Comparison of ENCODE assay signal across 10 cellular contexts in the genomic region with DNA sequence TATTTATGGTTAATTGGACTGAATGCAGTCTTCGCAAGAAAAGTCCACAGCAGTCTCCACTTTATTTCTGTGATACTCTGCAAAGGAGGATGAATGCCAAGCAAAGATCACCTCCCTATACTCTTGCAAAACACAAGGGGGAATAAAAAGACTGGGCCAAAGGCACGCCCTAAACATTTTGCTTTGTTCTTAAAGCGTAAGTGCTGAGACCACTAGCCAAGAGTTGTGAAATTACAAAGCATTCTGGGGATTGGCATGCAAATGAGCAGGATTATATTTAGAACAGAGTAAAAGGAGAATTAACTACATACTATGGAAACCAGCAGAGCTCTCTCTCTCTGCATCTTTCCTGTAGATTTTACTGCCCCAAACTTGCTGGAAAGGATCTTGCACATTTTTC. TPM values are rescaled to one million over a fixed set of nuclear protein-coding genes. Genes with fewer than 3 reads are reported as not detected.
DNase-seq lines count a peak whose midpoint lies in the region; ATAC-seq, FAIRE-seq and TF ChIP-seq lines count a peak whose summit lies in the region.
"Had no signal": no experiment of that assay in that cellular context is flagged by ENCODE, and none has a peak within 500 bp of the region (broad histone marks: within the 10 kb centered on the region; RNA-seq: fewer than 3 reads in every experiment).

No MANE protein-coding gene starts in this region.

- peak; percentile 56 for ATAC-seq in GM21367 (IDR thresholded peaks at IDR 0.05; ENCODE audit: unreplicated experiment)
- ATAC-seq in GM19463 (IDR thresholded peaks at IDR 0.05; ENCODE audit: unreplicated experiment), result no peak

- peak overlapping the region; percentile 13 for H3K27ac ChIP-seq in A673 (ENCODE audit: low read depth, low read length, poor library complexity, severe bottlenecking)
- no peak overlapping the region for H3K27ac ChIP-seq in OCI-LY7 (ENCODE audit: low read depth, low read length, poor library complexity, severe bottlenecking)
- H3K27ac ChIP-seq in kidney (ENCODE audit: low read depth in 2 of 2, low read length in 2 of 2), result no peak overlapping the region

- peak overlapping the region; percentile 29; the same call in 1 of the 2 replicates for H2AFZ ChIP-seq in OCI-LY7 (ENCODE audit: low read length)

- H3K4me1 ChIP-seq in A673 (ENCODE audit: insufficient read depth, low read length, poor library complexity, severe bottlenecking) (peaks cover 20% of the 10 kb centered on the region), OCI-LY7 (ENCODE audit: insufficient read depth, low read length, poor library complexity, severe bottlenecking) (peaks cover 16% of the 10 kb centered on the region), iPS-15b (ENCODE audit: control insufficient read depth, insufficient read depth, low read length) (peaks cover 20% of the 10 kb centered on the region), kidney (ENCODE audit: control insufficient read depth in 1 of 2, insufficient read depth in 1 of 2, low read depth in 1 of 2, low read length in 2 of 2) (peaks cover 0 to 5% of the 10 kb centered on the region in 2 donors)

- H3K79me2 ChIP-seq in OCI-LY7 (ENCODE audit: insufficient read depth, low read depth, low read length), result no peaks in the 10 kb centered on the region

- no peak for TF ChIP-seq CTCF in A673 (conservative IDR thresholded peaks at IDR 0.05; ENCODE audit: low read depth, low read length)
- TF ChIP-seq CTCF in OCI-LY7 (conservative IDR thresholded peaks at IDR 0.05; ENCODE audit: low read length), result no peak
- no peak for TF ChIP-seq CTCF in kidney (IDR thresholded peaks at IDR 0.05; ENCODE audit: borderline replicate concordance, extremely low read depth, insufficient read depth)

- CTCF ChIA-PET in A673 (lab: Charles Lee), result interaction anchor here (2.5 kb wide), 1 partner anchor 121 kb away, joined by 7 read pairs; no protein-coding TSS in a partner anchor
- CTCF ChIA-PET in OCI-LY7 (lab: Charles Lee; ENCODE audit: unreplicated experiment), result no interaction called here

- H4K20me1 ChIP-seq in OCI-LY7 (ENCODE audit: insufficient read depth, low read length), result no peaks in the 10 kb centered on the region

- H3K9ac ChIP-seq in iPS-15b (ENCODE audit: low read depth, low read length), result no peak overlapping the region
- no peak overlapping the region for H3K9ac ChIP-seq in kidney (ENCODE audit: low read length in 2 of 2)

- no peaks in the 10 kb centered on the region for H3K27me3 ChIP-seq in A673 (replicated peaks; ENCODE audit: insufficient read depth, low read depth, low read length, poor library complexity)
- H3K27me3 ChIP-seq in iPS-15b (ENCODE audit: control insufficient read depth, insufficient read depth, low read length), result no peaks in the 10 kb centered on the region

- FAIRE-seq in kidney (lab: Jason Lieb, UNC), result no peak

- BruUV-seq in A673 (replicated peaks; lab: Mats Ljungman, UMichigan) (no TSS peak), OCI-LY7 (replicated peaks; lab: Mats Ljungman, UMichigan) (no TSS peak)

- H3K9me2 ChIP-seq in OCI-LY7 (ENCODE audit: insufficient read depth, low read length), result no peaks in the 10 kb centered on the region

- H3K4me3 ChIP-seq in A673 (ENCODE audit: low read depth, low read length, poor library complexity, severe bottlenecking) (peak overlapping the region; percentile 34), OCI-LY7 (ENCODE audit: low read depth, low read length, poor library complexity, severe bottlenecking) (no peak overlapping the region), iPS-15b (ENCODE audit: low read depth, low read length) (peak overlapping the region; percentile 89), kidney (ENCODE audit: low read length in 2 of 2) (no peak overlapping the region)

- H3K4me2 ChIP-seq in OCI-LY7 (ENCODE audit: low read length), result peak overlapping the region; percentile 17; the same call in 1 of the 2 replicates

- H3K36me3 ChIP-seq in A673 (ENCODE audit: insufficient read depth, low read length, poor library complexity, severe bottlenecking) (no peaks in the 10 kb centered on the region), OCI-LY7 (ENCODE audit: insufficient read depth, low read length) (no peaks in the 10 kb centered on the region), iPS-15b (ENCODE audit: control insufficient read depth, insufficient read depth, low read length) (no peaks in the 10 kb centered on the region), kidney (ENCODE audit: control insufficient read depth in 1 of 2, insufficient read depth in 2 of 2, low read length in 2 of 2) (no peaks in the 10 kb centered on the region)

- H3K9me3 ChIP-seq in A673 (ENCODE audit: low read depth, low read length, poor library complexity, severe bottlenecking) (no peaks in the 10 kb centered on the region), OCI-LY7 (ENCODE audit: low read length) (no peaks in the 10 kb centered on the region), iPS-15b (ENCODE audit: control insufficient read depth, insufficient read depth, low read length) (no peaks in the 10 kb centered on the region), kidney (ENCODE audit: control insufficient read depth in 1 of 2, low read length in 2 of 2) (no peaks in the 10 kb centered on the region)

- POLR2A ChIA-PET in A673 (lab: Charles Lee; ENCODE audit: low non-redundant PET) (no interaction called here), OCI-LY7 (lab: Charles Lee) (no interaction called here)

- intact Hi-C loops in A673 (cut with micrococcal nuclease; ENCODE audit: unreplicated experiment) (no loop called here), OCI-LY7 (cut with micrococcal nuclease; ENCODE audit: unreplicated experiment) (loop anchor here (2.0 kb wide), 1 partner anchor 123 kb away; no protein-coding TSS in a partner anchor), kidney (cut with DNase I) (no loop called here)

- peak; percentile 71 for DNase-seq in A673 (ENCODE audit: low spot score)
- DNase-seq in OCI-LY7 (ENCODE audit: low spot score), result peak; percentile 9
- DNase-seq in kidney, result no peak
- DNase-seq in DMS153 (lab: John Stamatoyannopoulos, UW), result no peak
- no peak for DNase-seq in GOT3 (lab: John Stamatoyannopoulos, UW)
- DNase-seq: DND-41, KG1 had no signal

RNA-seq across cellular contexts. Expression of a gene that starts 54.5 kb away (rescaled TPM):
- total RNA-seq in A673 (2021) (24.8 and 35.3 TPM in 2 replicates), OCI-LY7 (2022) (not detected in 2 replicates), kidney (19.1 TPM)
- total RNA-seq in OCI-LY7 (2014; rRNA removed; shearing (Covaris generic)), result 0.70 TPM in 1 of 2 replicates, not detected in the other
- 7.1 TPM for polyA plus RNA-seq in kidney (ENCODE audit: insufficient read depth, low read depth, low replicate concordance)

Comparison
In these comparisons a context has a peak if more than half of its experiments do, and no peak if none do; other contexts are left out.
1. DNase-seq: peak in A673 (single experiment) and OCI-LY7 (single experiment); none in kidney (single experiment), DMS153 (single experiment) and GOT3 (single experiment).
2. H3K4me3 ChIP-seq: peak in A673 (single experiment) and iPS-15b (single experiment); none in OCI-LY7 (single experiment) and kidney (0 of 2).
3. RNA of a gene that starts 54.5 kb away (total RNA-seq): 24.8 to 35.3 TPM in A673 and 19.1 TPM in kidney (single experiment); 0.70 TPM in OCI-LY7; every median in the first group is over 10 times any median in the second.